In genomic region chr19:10725415-10725814, GRCh38 we compare ENCODE assay signal across 14 cellular contexts.
"Had no signal": no experiment of that assay in that cellular context is flagged by ENCODE, and none has a peak within 500 bp of the region (broad histone marks: within the 10 kb centered on the region; RNA-seq: fewer than 3 reads in every experiment).

No MANE protein-coding gene starts in this region.

- H3K27ac Mint-ChIP-seq: activated T-helper 1 cell treated with anti-CD3 and anti-CD28 coated beads, Interleukin-12 subunit alpha, Interleukin-12 subunit beta, Interleukin-2, Interleukin-4 antibody, amounts not matched to agents 30 ng/mL and 10 ng/mL and 1 ng/mL, durations not matched to agents 14 hours and 24 hours and 36 hours had no signal

- H3K4me1 Mint-ChIP-seq: nephron progenitor cell had no signal

- H3K4me3 Mint-ChIP-seq: activated T-helper 1 cell treated with anti-CD3 and anti-CD28 coated beads, Interleukin-12 subunit alpha, Interleukin-12 subunit beta, Interleukin-2, Interleukin-4 antibody, amounts not matched to agents 30 ng/mL and 10 ng/mL and 1 ng/mL, durations not matched to agents 14 hours and 24 hours and 36 hours; nephron progenitor cell; stimulated activated naive CD8-positive, alpha-beta T cell treated with anti-CD3 and anti-CD28 coated beads, Interleukin-15, amount 100 ng/mL, for 72 hours had no signal

- H3K27me3 ChIP-seq: breast epithelium, uterus had no signal

- ATAC-seq: activated CD4-positive, CD25-positive, alpha-beta regulatory T cell treated with anti-CD3 and anti-CD28 coated beads, Interleukin-2, amount 50 U/mL, for 24 hours; esophagus mucosa; sciatic nerve; stimulated activated naive CD8-positive, alpha-beta T cell treated with anti-CD3 and anti-CD28 coated beads, Interleukin-15, amount 100 ng/mL, for 72 hours had no signal

- H3K36me3 ChIP-seq: breast epithelium, prostate gland, uterus had no signal

- H3K9me3 Mint-ChIP-seq: activated T-helper 1 cell treated with anti-CD3 and anti-CD28 coated beads, Interleukin-12 subunit alpha, Interleukin-12 subunit beta, Interleukin-2, Interleukin-4 antibody, amounts not matched to agents 30 ng/mL and 10 ng/mL and 1 ng/mL, durations not matched to agents 14 hours and 24 hours and 36 hours; nephron progenitor cell had no signal

- H3K4me3 ChIP-seq: prostate gland, uterus had no signal

- H3K27me3 Mint-ChIP-seq: stimulated activated naive CD8-positive, alpha-beta T cell treated with anti-CD3 and anti-CD28 coated beads, Interleukin-15, amount 100 ng/mL, for 72 hours had no signal

- H3K9me3 ChIP-seq: breast epithelium, prostate gland, uterus had no signal

- H3K4me1 ChIP-seq: breast epithelium, prostate gland had no signal

- DNase-seq: aorta; hippocampal formation; kidney; mesenchymal stem cell; nephron progenitor cell; stimulated activated naive CD8-positive, alpha-beta T cell treated with anti-CD3 and anti-CD28 coated beads, Interleukin-15, amount 100 ng/mL, for 72 hours; T-helper 9 cell; uterus had no signal

- H3K27ac ChIP-seq: uterus had no signal
